ENCODE assay signal across 9 cellular contexts in genomic region chr2:42494434-42495233, GRCh38. TPM values are rescaled to one million over a fixed set of nuclear protein-coding genes. Genes with fewer than 3 reads are reported as not detected.
DNase-seq lines count a peak whose midpoint lies in the region; ATAC-seq, FAIRE-seq and TF ChIP-seq lines count a peak whose summit lies in the region.
"Had no signal": no experiment of that assay in that cellular context is flagged by ENCODE, and none has a peak within 500 bp of the region (broad histone marks: within the 10 kb centered on the region; RNA-seq: fewer than 3 reads in every experiment).

No MANE protein-coding gene starts in this region.

- H3K27me3 ChIP-seq in HL-60 (ENCODE audit: insufficient read depth, poor library complexity, severe bottlenecking) (peaks cover 20% of the 10 kb centered on the region), H1 (replicated peaks in 1 of 4; ENCODE audit: control insufficient read depth in 3 of 4, extremely low read depth in 1 of 4, insufficient read depth in 3 of 4, low read length in 3 of 4) (no peaks in the 10 kb centered on the region; a peak in 1 of 7 replicates), mesenchymal stem cell (ENCODE audit: control insufficient read depth in 1 of 2, insufficient read depth in 1 of 2, low read length in 2 of 2) (peaks cover 29 to 45% of the 10 kb centered on the region in 2 experiments)

- H3K79me1 ChIP-seq in H1 (ENCODE audit: low read depth, low read length) (peaks cover 4% of the 10 kb centered on the region), mesenchymal stem cell (replicated peaks; ENCODE audit: low read length, poor library complexity, severe bottlenecking) (no peaks in the 10 kb centered on the region)

- peak overlapping the region; percentile 87 for H4K5ac ChIP-seq in H1 (ENCODE audit: insufficient read length, low read depth, low read length)

- H3K27ac Mint-ChIP-seq in activated CD8-positive, alpha-beta T cell treated with anti-CD3 and anti-CD28 coated beads for 36 hours = peak overlapping the region; percentile 78

- H3K9me3 ChIP-seq in H1 (ENCODE audit: insufficient read depth in 2 of 2, low read depth in 1 of 2, low read length in 1 of 2) (no peaks in the 10 kb centered on the region), mesenchymal stem cell (ENCODE audit: control insufficient read depth, low read length) (no peaks in the 10 kb centered on the region)

- peak overlapping the region; percentile 71 for H3K4ac ChIP-seq in H1 (replicated peaks; ENCODE audit: insufficient read length, low read depth, low read length)
- H3K4ac ChIP-seq in mesenchymal stem cell (ENCODE audit: low read depth in 1 of 2, low read length in 2 of 2) = no peak overlapping the region

- peak; percentile 83 to 86 for TF ChIP-seq RAD21 in H1 (IDR thresholded peaks at IDR 0.05 in 1 of 2, conservative IDR thresholded peaks at IDR 0.05 in 1 of 2; ENCODE audit: low read depth in 2 of 2, low read length in 2 of 2)

- H3K27ac ChIP-seq in HL-60 (replicated peaks) (no peak overlapping the region), H1 (ENCODE audit: low read depth, low read length) (peak overlapping the region; percentile 34; the same call in 1 of the 2 replicates), mesenchymal stem cell (ENCODE audit: low read length, poor library complexity, severe bottlenecking) (no peak overlapping the region)

- H2BK120ac ChIP-seq in H1 (replicated peaks; ENCODE audit: low read depth, low read length) = no peak overlapping the region
- no peak overlapping the region for H2BK120ac ChIP-seq in mesenchymal stem cell (ENCODE audit: low read depth, low read length)

- ATAC-seq in GM19328 (IDR thresholded peaks at IDR 0.05; ENCODE audit: unreplicated experiment) = peak; percentile 38
- ATAC-seq in activated CD8-positive, alpha-beta T cell treated with anti-CD3 and anti-CD28 coated beads for 36 hours = peak; percentile 55

- POLR2A ChIA-PET in activated CD8-positive, alpha-beta T cell treated with anti-CD3 and anti-CD28 coated beads for 36 hours (lab: Charles Lee) = interaction anchor here (1.1 to 1.5 kb wide), 3 partner anchors 162 to 170 kb away, joined by 3 to 6 read pairs (median 5); no protein-coding TSS in a partner anchor
- POLR2A ChIA-PET in H1 (lab: Charles Lee; ENCODE audit: partially characterized antibody) = interaction anchor here (0.8 to 1.8 kb wide), 8 partner anchors 11 to 134 kb away, joined by 3 to 8 read pairs (median 4); partner anchors contain the start of gene COX7A2L

- peaks cover 6% of the 10 kb centered on the region for H3K27me3 Mint-ChIP-seq in activated CD8-positive, alpha-beta T cell treated with anti-CD3 and anti-CD28 coated beads for 36 hours

- H3K18ac ChIP-seq in H1 (ENCODE audit: extremely low read depth, low read length) (peak overlapping the region; percentile 89), mesenchymal stem cell (ENCODE audit: low read depth in 1 of 2, low read length in 2 of 2) (peak overlapping the region in 1 of 2 experiments; percentile 34)

- peak in 1 of 2 experiments; percentile 55; a peak in 1 of 3 replicates for TF ChIP-seq POLR2A in H1 (IDR thresholded peaks at IDR 0.05; ENCODE audit: control extremely low read depth in 1 of 2, low read depth in 2 of 2, low read length in 2 of 2)

- DNase-seq in C1 segment of cervical spinal cord (lab: John Stamatoyannopoulos, UW) = peak in 11 of 14 donors; percentile 5 to 45 (median 39)
- peak; percentile 60 to 72 for DNase-seq in HL-60 (ENCODE audit: low read depth in 1 of 2, low spot score in 1 of 2)
- DNase-seq in NCI-H774 (lab: John Stamatoyannopoulos, UW) = peak; percentile 82
- peak; percentile 89 for DNase-seq in activated CD8-positive, alpha-beta T cell treated with anti-CD3 and anti-CD28 coated beads for 36 hours
- DNase-seq in H1 (ENCODE audit: low read depth in 1 of 2, low spot score in 2 of 2) = peak; percentile 88
- peak; percentile 77 for DNase-seq in mesenchymal stem cell
- DNase-seq in stimulated activated CD8-positive, alpha-beta memory T cell treated with anti-CD3 and anti-CD28 coated beads, Interleukin-12 subunit alpha, Interleukin-12 subunit beta, amount 100 ng/mL, for 4 hours (ENCODE audit: low read depth) = peak; percentile 46

- H3K14ac ChIP-seq in H1 (ENCODE audit: insufficient read length) (no peak overlapping the region), mesenchymal stem cell (ENCODE audit: low read length in 2 of 2) (no peak overlapping the region)

- H3K23ac ChIP-seq in H1 (ENCODE audit: insufficient read length) (no peak overlapping the region), mesenchymal stem cell (ENCODE audit: low read length in 2 of 2) (peak overlapping the region in 1 of 2 experiments; percentile 50)

- H2BK12ac ChIP-seq in H1 (ENCODE audit: low read depth, low read length) = peak overlapping the region; percentile 91
- no peak overlapping the region for H2BK12ac ChIP-seq in mesenchymal stem cell (ENCODE audit: low read length in 2 of 2)

- no peaks in the 10 kb centered on the region for H3K36me3 Mint-ChIP-seq in activated CD8-positive, alpha-beta T cell treated with anti-CD3 and anti-CD28 coated beads for 36 hours (ENCODE audit: low read depth)

- peak overlapping the region; percentile 71 to 93 for H3K4me2 ChIP-seq in H1 (ENCODE audit: insufficient read depth in 1 of 2, low read depth in 2 of 2, low read length in 2 of 2)
- H3K4me2 ChIP-seq in mesenchymal stem cell (ENCODE audit: low read length, poor library complexity, severe bottlenecking) = peak overlapping the region; percentile 97

- no peak overlapping the region for H2AK5ac ChIP-seq in H1 (ENCODE audit: low read depth, low read length)
- no peak overlapping the region for H2AK5ac ChIP-seq in mesenchymal stem cell (ENCODE audit: low read length, severe bottlenecking)

- WGBS in H1 (ENCODE audit: extremely low coverage in 1 of 2, insufficient coverage in 1 of 2, insufficient read length in 1 of 2, insufficient replicate concordance in 2 of 2, low coverage in 1 of 2, low lambda C conversion rate in 2 of 2, missing lambda C conversion rate in 1 of 2), 2 experiments = 1% methylated on average over 58 of the region's 59 CpGs; no CpG with 5 or more reads in 1 of the 2 experiments
- WGBS in mesenchymal stem cell = under 1% methylated on average over 48 of the region's 59 CpGs

- peaks cover 0 to 26% (median 0%) of the 10 kb centered on the region in 4 experiments; a peak in 2 of 8 replicates for H3K36me3 ChIP-seq in H1 (ENCODE audit: control insufficient read depth in 2 of 4, insufficient read depth in 4 of 4, low read length in 3 of 4)
- peaks cover 0 to 3% of the 10 kb centered on the region in 2 experiments for H3K36me3 ChIP-seq in mesenchymal stem cell (ENCODE audit: control insufficient read depth in 1 of 2, insufficient read depth in 2 of 2, low read depth in 1 of 2, low read length in 2 of 2)

- H3K4me3 Mint-ChIP-seq in activated CD8-positive, alpha-beta T cell treated with anti-CD3 and anti-CD28 coated beads for 36 hours = peak overlapping the region; percentile 97

- intact Hi-C loops in activated CD8-positive, alpha-beta T cell treated with anti-CD3 and anti-CD28 coated beads for 36 hours (cut with micrococcal nuclease) = loop anchor here (2.0 kb wide), 1 partner anchor 168 kb away; no protein-coding TSS in a partner anchor

- peak; percentile 86 for TF ChIP-seq CTCF in HL-60 (IDR thresholded peaks at IDR 0.05; ENCODE audit: insufficient read depth, low read length)
- TF ChIP-seq CTCF in activated CD8-positive, alpha-beta T cell treated with anti-CD3 and anti-CD28 coated beads for 36 hours (IDR thresholded peaks at IDR 0.05) = peak; percentile 93
- TF ChIP-seq CTCF in H1 (IDR thresholded peaks at IDR 0.05; ENCODE audit: control extremely low read depth in 1 of 3, insufficient read depth in 1 of 3, low read depth in 1 of 3, low read length in 3 of 3) = peak; percentile 63 to 89 (median 86)

- peak; percentile 95 for FAIRE-seq in H1 (lab: Jason Lieb, UNC)
- FAIRE-seq: colon had no signal

- H2BK20ac ChIP-seq in H1 (ENCODE audit: low read length) = no peak overlapping the region

- peak overlapping the region; percentile 43 for H3K4me3 ChIP-seq in HL-60 (replicated peaks; ENCODE audit: insufficient read depth, low read length)
- peak overlapping the region; percentile 67 to 93 (median 79) for H3K4me3 ChIP-seq in H1 (ENCODE audit: extremely low read depth in 1 of 4, insufficient read depth in 2 of 4, low read depth in 3 of 4, low read length in 4 of 4)
- H3K4me3 ChIP-seq in mesenchymal stem cell (ENCODE audit: insufficient read depth in 1 of 2, low read depth in 1 of 2, low read length in 2 of 2) = peak overlapping the region; percentile 60 to 78

- peak overlapping the region; percentile 84 for H3K56ac ChIP-seq in H1 (replicated peaks; ENCODE audit: insufficient read length, low read depth, low read length)

- H3K4me1 ChIP-seq in H1 (replicated peaks in 1 of 4; ENCODE audit: control insufficient read depth in 3 of 4, insufficient read depth in 4 of 4, low read length in 3 of 4) (peaks cover 3 to 9% (median 6%) of the 10 kb centered on the region in 4 experiments; a peak in 5 of 7 replicates), mesenchymal stem cell (ENCODE audit: control insufficient read depth, insufficient read depth, low read depth, low read length) (peaks cover 23% of the 10 kb centered on the region)

- H2BK15ac ChIP-seq in H1 (ENCODE audit: low read length) = peak overlapping the region; percentile 29; the same call in 1 of the 2 replicates
- peak overlapping the region; percentile 89 for H2BK15ac ChIP-seq in mesenchymal stem cell (ENCODE audit: low read depth, poor library complexity, severe bottlenecking)

- H2AFZ ChIP-seq in H1 (ENCODE audit: low read length) (no peak overlapping the region), mesenchymal stem cell (ENCODE audit: low read depth, low read length) (peak overlapping the region; percentile 54)

- H3K9ac ChIP-seq in H1 (replicated peaks in 1 of 4; ENCODE audit: extremely low read depth in 1 of 4, low read depth in 3 of 4, low read length in 3 of 4) = peak overlapping the region; percentile 22 to 77 (median 70)
- H3K9ac ChIP-seq in mesenchymal stem cell (ENCODE audit: low read length) = peak overlapping the region; percentile 45

- peaks cover 31 to 48% of the 10 kb centered on the region in 2 experiments for H3K79me2 ChIP-seq in H1 (ENCODE audit: control insufficient read depth in 1 of 2, insufficient read depth in 2 of 2, low read length in 2 of 2)

- no peak for TF ChIP-seq EP300 in H1 (IDR thresholded peaks at IDR 0.05; ENCODE audit: borderline replicate concordance in 1 of 2, low read depth in 2 of 2, low read length in 2 of 2)

- CTCF ChIA-PET in activated CD8-positive, alpha-beta T cell treated with anti-CD3 and anti-CD28 coated beads for 36 hours (lab: Charles Lee) = interaction anchor here (0.6 to 3.9 kb wide), 7 partner anchors 21 to 334 kb away, joined by 3 to 32 read pairs (median 4); no protein-coding TSS in a partner anchor
- CTCF ChIA-PET in H1 (lab: Charles Lee; ENCODE audit: partially characterized antibody) = interaction anchor here (0.6 to 1.5 kb wide), 5 partner anchors 9 to 281 kb away, joined by 3 to 4 read pairs (median 3); no protein-coding TSS in a partner anchor

- H3K9me3 Mint-ChIP-seq in activated CD8-positive, alpha-beta T cell treated with anti-CD3 and anti-CD28 coated beads for 36 hours = no peaks in the 10 kb centered on the region

- peaks cover 16 to 19% of the 10 kb centered on the region in 2 experiments for H4K20me1 ChIP-seq in H1 (replicated peaks in 1 of 2; ENCODE audit: control insufficient read depth in 1 of 2, insufficient read depth in 2 of 2, low read length in 2 of 2)

- H4K91ac ChIP-seq in H1 (replicated peaks; ENCODE audit: insufficient read length, low read length) (peak overlapping the region; percentile 86), mesenchymal stem cell (ENCODE audit: low read length) (no peak overlapping the region)

- peaks cover 17% of the 10 kb centered on the region for H3K4me1 Mint-ChIP-seq in activated CD8-positive, alpha-beta T cell treated with anti-CD3 and anti-CD28 coated beads for 36 hours (ENCODE audit: low read depth)

- peak overlapping the region; percentile 92 for H2BK5ac ChIP-seq in H1 (ENCODE audit: low read depth, low read length)
- no peak overlapping the region for H2BK5ac ChIP-seq in mesenchymal stem cell (ENCODE audit: low read depth, low read length, poor library complexity, severe bottlenecking)

- peak overlapping the region; percentile 83 for H4K8ac ChIP-seq in H1 (ENCODE audit: extremely low read depth, insufficient read depth, low read length)
- H4K8ac ChIP-seq in mesenchymal stem cell (ENCODE audit: low read length) = no peak overlapping the region

- H3K23me2 ChIP-seq in H1 (ENCODE audit: low read depth, low read length) = peaks cover 32% of the 10 kb centered on the region

RNA-seq across cellular contexts. Expression of gene KCNG3, which starts 0.9 kb away (rescaled TPM):
- total RNA-seq in activated CD8-positive, alpha-beta T cell treated with anti-CD3 and anti-CD28 coated beads for 36 hours = 1 to 10 TPM; 1.5 to 2.1 TPM
- total RNA-seq in H1 (2021; fragmentation: NEBNext Ultra II Directional; extraction: Animal tissue kit (Norgen Biotek cat#: 25700)) = 21.3 and 22.3 TPM in 2 replicates
- 7.8 and 8.1 TPM in 2 replicates for polyA plus RNA-seq in H1 (2011; rRNA removed)
- 9.0 TPM for polyA plus RNA-seq in H1 (2011; cell fraction: cytosol; rRNA removed)
- 8.7 TPM for polyA plus RNA-seq in H1 (2011; cell fraction: nucleus; rRNA removed)
- 3.8 to 5.6 TPM (median 4.6 TPM) in 4 replicates for polyA plus RNA-seq in H1 (2012, experiment 1 of 2)
- polyA plus RNA-seq in H1 (2012, experiment 2 of 2) = 0.76 TPM
- polyA plus RNA-seq in H1 (2013, experiment 1 of 2) = 3.3 TPM
- polyA plus RNA-seq in H1 (2013, experiment 2 of 2) = 3.3 TPM
- 27.2 and 35.7 TPM in 2 replicates for polyA minus RNA-seq in H1 (2011; rRNA and poly(A)+ RNA removed)
- 33.7 TPM for polyA minus RNA-seq in H1 (2011; cell fraction: cytosol; rRNA and poly(A)+ RNA removed)
- polyA minus RNA-seq in H1 (2011; cell fraction: nucleus; rRNA and poly(A)+ RNA removed) = 59.9 TPM
- polyA plus RNA-seq in mesenchymal stem cell (2013, experiment 1 of 2) = not detected
- polyA plus RNA-seq in mesenchymal stem cell (2013, experiment 2 of 2) = not detected

Comparison
In these comparisons a context has a peak if more than half of its experiments do, and no peak if none do; other contexts are left out.
1. DNase-seq: peak in every context shown above with its lines; median percentile 89 in activated CD8-positive, alpha-beta T cell treated with anti-CD3 and anti-CD28 coated beads for 36 hours; 88 in H1; 82 in NCI-H774; 77 in mesenchymal stem cell; 66 in HL-60; 46 in stimulated activated CD8-positive, alpha-beta memory T cell treated with anti-CD3 and anti-CD28 coated beads, Interleukin-12 subunit alpha, Interleukin-12 subunit beta, amount 100 ng/mL, for 4 hours; 39 in C1 segment of cervical spinal cord.